In the genomic region with DNA sequence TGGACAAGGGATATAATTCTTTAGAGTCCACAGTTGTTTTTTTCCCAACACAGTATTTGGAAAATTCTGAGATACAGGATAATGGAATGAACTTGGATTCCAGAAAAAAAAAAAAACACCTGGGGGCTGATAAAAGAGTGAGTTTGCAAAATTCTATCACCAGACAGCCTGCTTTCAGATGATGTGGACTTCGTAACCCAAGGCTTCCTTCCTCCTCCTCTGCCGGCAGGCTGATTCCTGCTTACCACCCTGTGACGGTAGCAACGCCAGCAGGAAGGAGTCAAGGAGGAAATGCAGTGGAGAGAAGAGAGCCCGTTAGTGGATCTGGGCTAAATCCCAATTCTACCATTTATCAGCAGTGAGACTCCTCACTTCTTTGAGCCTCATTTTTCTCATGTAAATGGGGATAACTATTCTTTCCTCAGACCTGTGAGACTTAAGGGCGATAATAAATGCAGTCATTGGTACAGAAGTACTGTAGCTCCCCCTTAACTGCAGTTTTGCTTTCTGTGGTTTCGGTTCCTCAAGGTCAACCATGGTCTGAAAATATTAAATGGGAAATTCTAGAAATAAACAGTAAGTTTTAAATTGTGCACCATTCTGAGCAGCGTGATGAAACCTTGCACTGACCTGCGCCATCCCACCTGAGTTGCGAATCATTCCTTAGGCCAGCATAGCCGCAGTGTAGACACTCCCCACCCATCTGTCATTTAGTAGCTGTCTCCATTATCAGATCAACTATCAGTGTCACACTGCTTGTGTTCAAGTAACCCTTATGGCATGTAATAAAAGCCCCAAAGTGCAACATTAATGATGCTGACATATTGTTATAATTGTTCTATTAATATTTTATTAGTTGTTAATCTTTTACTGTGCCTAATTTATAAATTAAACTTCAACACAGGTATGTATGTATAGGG, we compare ENCODE assay signal across 1 cellular context.
TF ChIP-seq lines count a peak whose summit lies in the region.

No MANE protein-coding gene starts in this region.

TF ChIP-seq in K562, 482 proteins besides CTCF, POLR2A, EP300 and RAD21 (continued from another document):
- TF ChIP-seq, protein P1, sequence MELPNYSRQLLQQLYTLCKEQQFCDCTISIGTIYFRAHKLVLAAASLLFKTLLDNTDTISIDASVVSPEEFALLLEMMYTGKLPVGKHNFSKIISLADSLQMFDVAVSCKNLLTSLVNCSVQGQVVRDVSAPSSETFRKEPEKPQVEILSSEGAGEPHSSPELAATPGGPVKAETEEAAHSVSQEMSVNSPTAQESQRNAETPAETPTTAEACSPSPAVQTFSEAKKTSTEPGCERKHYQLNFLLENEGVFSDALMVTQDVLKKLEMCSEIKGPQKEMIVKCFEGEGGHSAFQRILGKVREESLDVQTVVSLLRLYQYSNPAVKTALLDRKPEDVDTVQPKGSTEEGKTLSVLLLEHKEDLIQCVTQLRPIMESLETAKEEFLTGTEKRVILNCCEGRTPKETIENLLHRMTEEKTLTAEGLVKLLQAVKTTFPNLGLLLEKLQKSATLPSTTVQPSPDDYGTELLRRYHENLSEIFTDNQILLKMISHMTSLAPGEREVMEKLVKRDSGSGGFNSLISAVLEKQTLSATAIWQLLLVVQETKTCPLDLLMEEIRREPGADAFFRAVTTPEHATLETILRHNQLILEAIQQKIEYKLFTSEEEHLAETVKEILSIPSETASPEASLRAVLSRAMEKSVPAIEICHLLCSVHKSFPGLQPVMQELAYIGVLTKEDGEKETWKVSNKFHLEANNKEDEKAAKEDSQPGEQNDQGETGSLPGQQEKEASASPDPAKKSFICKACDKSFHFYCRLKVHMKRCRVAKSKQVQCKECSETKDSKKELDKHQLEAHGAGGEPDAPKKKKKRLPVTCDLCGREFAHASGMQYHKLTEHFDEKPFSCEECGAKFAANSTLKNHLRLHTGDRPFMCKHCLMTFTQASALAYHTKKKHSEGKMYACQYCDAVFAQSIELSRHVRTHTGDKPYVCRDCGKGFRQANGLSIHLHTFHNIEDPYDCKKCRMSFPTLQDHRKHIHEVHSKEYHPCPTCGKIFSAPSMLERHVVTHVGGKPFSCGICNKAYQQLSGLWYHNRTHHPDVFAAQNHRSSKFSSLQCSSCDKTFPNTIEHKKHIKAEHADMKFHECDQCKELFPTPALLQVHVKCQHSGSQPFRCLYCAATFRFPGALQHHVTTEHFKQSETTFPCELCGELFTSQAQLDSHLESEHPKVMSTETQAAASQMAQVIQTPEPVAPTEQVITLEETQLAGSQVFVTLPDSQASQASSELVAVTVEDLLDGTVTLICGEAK (IDR thresholded peaks at IDR 0.05) = peak; percentile 13; the same call in 1 of the 2 replicates
- TF ChIP-seq, protein P1 (CRISPR knock-in tag; IDR thresholded peaks at IDR 0.05) = no peak
- TF ChIP-seq SRF (CRISPR knock-in tag; IDR thresholded peaks at IDR 0.05) (peak in 1 of 2 experiments; percentile 75; a peak in 1 of 4 replicates), MAFK (IDR thresholded peaks at IDR 0.05; ENCODE audit: low read length) (peak; percentile 26; the same call in 1 of the 2 replicates), TAF9B (IDR thresholded peaks at IDR 0.05; ENCODE audit: partially characterized antibody) (no peak), CBFA2T3 (IDR thresholded peaks at IDR 0.05) (peak; percentile 73)
